6 cellular contexts compared by ENCODE assay signal in the genomic region with DNA sequence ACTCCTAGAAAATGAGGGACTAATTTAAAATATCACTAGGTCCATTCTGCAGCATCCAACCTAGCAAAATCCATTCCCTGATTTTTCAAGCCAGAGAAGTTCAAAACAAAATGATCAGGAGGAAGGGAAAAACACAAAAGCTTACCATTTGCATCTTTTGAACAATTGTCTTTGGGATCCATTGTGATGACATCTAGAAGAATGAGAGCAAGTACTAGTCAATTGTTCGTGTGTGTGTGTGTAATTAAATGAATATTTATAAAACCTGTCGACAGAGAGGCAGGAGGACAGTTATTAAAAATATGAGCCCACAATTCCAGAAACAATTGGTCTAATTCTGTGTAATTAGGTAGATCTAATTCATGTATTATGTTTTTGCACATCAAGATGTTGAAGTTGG.
A peak's percentile ranks its signal among the peaks of the same experiment; 100 is the strongest.
DNase-seq lines count a peak whose midpoint lies in the region; ATAC-seq, FAIRE-seq and TF ChIP-seq lines count a peak whose summit lies in the region.
"Not testable (repeated sequence)": the region's sequence is repeated elsewhere in the genome, so short reads cannot be mapped to it uniquely, and the experiment has no call there.

No MANE protein-coding gene starts in this region.

- not testable (repeated sequence) for H3K9me3 Mint-ChIP-seq in CD8-positive, alpha-beta memory T cell; activated T-cell treated with anti-CD3 and anti-CD28 coated beads, Interleukin-2, amount 50 U/mL, for 72 hours

- peaks cover 5 to 45% (median 6%) of the 10 kb centered on the region in 3 donors for H3K36me3 Mint-ChIP-seq in CD8-positive, alpha-beta memory T cell
- H3K36me3 Mint-ChIP-seq in activated T-cell treated with anti-CD3 and anti-CD28 coated beads, Interleukin-2, amount 50 U/mL, for 72 hours (ENCODE audit: insufficient read depth in 2 of 2), result not testable (repeated sequence)

- H3K4me3 Mint-ChIP-seq in CD8-positive, alpha-beta memory T cell, result peak overlapping the region in 6 of 7 donors; percentile 41 to 81 (median 71)
- H3K4me3 Mint-ChIP-seq in activated T-cell treated with anti-CD3 and anti-CD28 coated beads, Interleukin-2, amount 50 U/mL, for 72 hours, result not testable (repeated sequence)

- not testable (repeated sequence) for H3K27ac ChIP-seq in CD8-positive, alpha-beta memory T cell (ENCODE audit: low read depth, low read length); K562 (ENCODE audit: extremely low read depth, low read depth, low read length)
- H3K27ac ChIP-seq in prostate gland, result peak overlapping the region; percentile 70 to 73

- DNase-seq in CD8-positive, alpha-beta memory T cell; activated T-cell treated with anti-CD3 and anti-CD28 coated beads, Interleukin-2, amount 50 U/mL, for 72 hours; K562 (ENCODE audit: extremely low read depth in 1 of 4, low spot score in 3 of 4); prostate gland (ENCODE audit: low spot score): not testable (repeated sequence)
- DNase-seq in globus pallidus (ENCODE audit: low spot score) (peak; percentile 58), midbrain (lab: John Stamatoyannopoulos, UW) (peak; percentile 42)

- not testable (repeated sequence) for TF ChIP-seq POLR2A in K562 (conservative IDR thresholded peaks at IDR 0.05); prostate gland (IDR thresholded peaks at IDR 0.05)

- not testable (repeated sequence) for FAIRE-seq in K562 (lab: Jason Lieb, UNC)

- H3K27me3 Mint-ChIP-seq in CD8-positive, alpha-beta memory T cell; activated T-cell treated with anti-CD3 and anti-CD28 coated beads, Interleukin-2, amount 50 U/mL, for 72 hours (ENCODE audit: low read depth): not testable (repeated sequence)

- not testable (repeated sequence) for TF ChIP-seq CTCF in K562 (IDR thresholded peaks at IDR 0.05 in 2 of 3, conservative IDR thresholded peaks at IDR 0.05 in 1 of 3; ENCODE audit: insufficient read depth in 2 of 3, low read depth in 1 of 3, low read length in 3 of 3); prostate gland (IDR thresholded peaks at IDR 0.05)

- not testable (repeated sequence) for H3K9ac ChIP-seq in K562 (ENCODE audit: insufficient read depth in 1 of 2, low read depth in 2 of 2, low read length in 2 of 2)

- not testable (repeated sequence) for H3K9me1 ChIP-seq in K562 (ENCODE audit: control insufficient read depth, insufficient read depth, low read length)

- H3K4me3 ChIP-seq in CD8-positive, alpha-beta memory T cell (ENCODE audit: low read length); K562; prostate gland: not testable (repeated sequence)

- H3K4me2 ChIP-seq in K562 (ENCODE audit: insufficient read depth, low read length), result not testable (repeated sequence)

- not testable (repeated sequence) for H3K4me1 ChIP-seq in CD8-positive, alpha-beta memory T cell (ENCODE audit: insufficient read depth, low read length); K562 (replicated peaks in 1 of 2; ENCODE audit: control insufficient read depth in 2 of 2, insufficient read depth in 2 of 2, low read length in 2 of 2); prostate gland (replicated peaks)

- in situ Hi-C loops in K562 (cut with MboI), result not testable (repeated sequence)

- not testable (repeated sequence) for TF ChIP-seq EP300 in K562 (IDR thresholded peaks at IDR 0.05; ENCODE audit: low read length)

- not testable (repeated sequence) for ATAC-seq in activated T-cell treated with anti-CD3 and anti-CD28 coated beads, Interleukin-2, amount 50 U/mL, for 72 hours (replicated peaks in 1 of 2); K562

- not testable (repeated sequence) for H3K79me2 ChIP-seq in K562 (ENCODE audit: control insufficient read depth, insufficient read depth, low read length)

- WGBS in K562 (ENCODE audit: insufficient coverage, low coverage, missing lambda C conversion rate), result 2% methylated on average over 2 of the region's 2 CpGs
- 68% methylated on average over 2 of the region's 2 CpGs for WGBS in prostate gland

- CTCF ChIA-PET in CD8-positive, alpha-beta memory T cell (lab: Charles Lee), result interaction anchor here (1.2 kb wide), 1 partner anchor 74 kb away, joined by 3 read pairs; no protein-coding TSS in a partner anchor
- CTCF ChIA-PET in K562 (lab: Yijun Ruan, JAX; ENCODE audit: low intra/inter-chr PET ratio), result not testable (repeated sequence)

- not testable (repeated sequence) for H3K36me3 ChIP-seq in CD8-positive, alpha-beta memory T cell (ENCODE audit: insufficient read depth, low read length); K562 (ENCODE audit: control insufficient read depth, insufficient read depth, low read length); prostate gland

- H4K20me1 ChIP-seq in K562 (replicated peaks; ENCODE audit: control insufficient read depth, insufficient read depth, low read length), result not testable (repeated sequence)

- H3K27me3 ChIP-seq in CD8-positive, alpha-beta memory T cell (ENCODE audit: insufficient read depth, low read length, poor library complexity, severe bottlenecking); K562 (ENCODE audit: control insufficient read depth in 2 of 2, insufficient read depth in 2 of 2, low read length in 2 of 2); prostate gland (replicated peaks; ENCODE audit: insufficient read depth): not testable (repeated sequence)

- not testable (repeated sequence) for BruUV-seq in K562 (replicated peaks; lab: Mats Ljungman, UMichigan)

- H2AFZ ChIP-seq in K562 (ENCODE audit: low read depth, low read length), result peak overlapping the region; percentile 54

- not testable (repeated sequence) for TF ChIP-seq RAD21 in K562 (CRISPR knock-in tag; conservative IDR thresholded peaks at IDR 0.05 in 1 of 2, IDR thresholded peaks at IDR 0.05 in 1 of 2)

- intact Hi-C loops in K562 (cut with micrococcal nuclease); prostate gland (cut with DNase I): not testable (repeated sequence)

- peaks cover 14 to 40% (median 33%) of the 10 kb centered on the region in 3 donors for H3K4me1 Mint-ChIP-seq in CD8-positive, alpha-beta memory T cell
- not testable (repeated sequence) for H3K4me1 Mint-ChIP-seq in activated T-cell treated with anti-CD3 and anti-CD28 coated beads, Interleukin-2, amount 50 U/mL, for 72 hours (ENCODE audit: low read depth)

- POLR2A ChIA-PET in CD8-positive, alpha-beta memory T cell (lab: Charles Lee), result interaction anchor here (1.2 kb wide), 1 partner anchor 29 kb away, joined by 3 read pairs; no protein-coding TSS in a partner anchor
- POLR2A ChIA-PET in K562 (lab: Yijun Ruan, JAX), result interaction anchor here (1.6 kb wide), 1 partner anchor 12 kb away, joined by 6 read pairs; a partner anchor contains a TSS

- H3K9me3 ChIP-seq in CD8-positive, alpha-beta memory T cell (ENCODE audit: low read length); K562 (replicated peaks; ENCODE audit: control insufficient read depth, insufficient read depth, low read depth, low read length); prostate gland: not testable (repeated sequence)

- peak overlapping the region in 6 of 8 donors; percentile 19 to 91 (median 70) for H3K27ac Mint-ChIP-seq in CD8-positive, alpha-beta memory T cell
- H3K27ac Mint-ChIP-seq in activated T-cell treated with anti-CD3 and anti-CD28 coated beads, Interleukin-2, amount 50 U/mL, for 72 hours, result peak overlapping the region; percentile 65
